9 cellular contexts compared by ENCODE assay signal in the genomic region with DNA sequence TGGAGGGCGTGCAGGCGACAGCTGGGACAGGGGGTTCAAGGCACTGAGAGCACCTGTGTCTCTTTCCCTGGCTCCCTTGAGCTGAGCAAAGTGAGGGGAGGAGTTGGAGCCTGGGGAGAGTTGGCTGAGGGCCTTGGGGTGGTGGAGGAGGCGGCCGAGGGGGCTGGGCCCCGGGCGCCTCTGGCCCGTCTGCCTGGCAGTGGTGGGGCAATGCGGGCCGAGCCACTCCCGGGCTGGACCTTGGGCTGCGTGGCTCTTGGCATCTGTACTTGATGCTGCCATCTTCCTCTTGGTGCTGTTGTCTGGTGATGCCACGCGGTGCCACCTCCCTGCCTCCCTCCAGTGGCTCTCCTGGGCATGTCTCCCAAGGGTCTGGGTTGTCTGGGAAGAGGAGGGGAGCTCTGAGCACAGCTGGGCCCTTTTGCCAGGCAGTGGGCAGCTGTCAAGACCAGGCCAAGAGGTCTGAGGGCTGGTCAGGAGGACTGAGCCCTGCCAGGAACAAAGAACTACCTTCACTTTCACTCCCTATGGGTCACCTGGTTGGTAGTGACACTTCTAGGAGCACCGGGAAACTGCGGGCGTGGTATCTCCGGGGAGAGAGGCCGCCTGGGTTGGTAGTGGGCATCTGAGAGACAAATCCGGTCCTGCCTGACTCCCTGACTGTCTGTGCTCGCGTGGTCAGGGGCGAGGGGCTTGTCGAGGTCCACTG. TPM values are rescaled to one million over a fixed set of nuclear protein-coding genes. Genes with fewer than 3 reads are reported as not detected.
DNase-seq lines count a peak whose midpoint lies in the region; ATAC-seq, FAIRE-seq and TF ChIP-seq lines count a peak whose summit lies in the region.
"Had no signal": no experiment of that assay in that cellular context is flagged by ENCODE, and none has a peak within 500 bp of the region (broad histone marks: within the 10 kb centered on the region; RNA-seq: fewer than 3 reads in every experiment).

No MANE protein-coding gene starts in this region.

- H3K79me2 ChIP-seq in neural cell (replicated peaks; ENCODE audit: insufficient read depth, low read length): no peaks in the 10 kb centered on the region

- peaks cover 61% of the 10 kb centered on the region for H3K27me3 ChIP-seq in CD4-positive, alpha-beta T cell (ENCODE audit: control insufficient read depth, insufficient read depth, low read length)
- H3K27me3 ChIP-seq in neural cell (ENCODE audit: insufficient read depth, low read depth, low read length): peaks cover 9% of the 10 kb centered on the region

- no peak for TF ChIP-seq RAD21 in neural cell (conservative IDR thresholded peaks at IDR 0.05)

- CTCF ChIA-PET in CD4-positive, alpha-beta T cell (lab: Charles Lee): no interaction called here

- no peak overlapping the region for H3K4me2 ChIP-seq in neural cell (ENCODE audit: low read length)

- H3F3A ChIP-seq in neural cell (ENCODE audit: insufficient read depth, low read length, poor library complexity, severe bottlenecking): no peaks in the 10 kb centered on the region

- H4K20me1 ChIP-seq in neural cell (ENCODE audit: insufficient read depth): no peaks in the 10 kb centered on the region

- H2AFZ ChIP-seq in neural cell (ENCODE audit: low read depth, low read length): no peak overlapping the region

- TF ChIP-seq CTCF in CD4-positive, alpha-beta T cell (IDR thresholded peaks at IDR 0.05): no peak
- TF ChIP-seq CTCF in choroid plexus epithelial cell (conservative IDR thresholded peaks at IDR 0.05; ENCODE audit: low read depth, low read length) (peak; percentile 1), neural cell (IDR thresholded peaks at IDR 0.05; ENCODE audit: poor library complexity, severe bottlenecking) (no peak)

- no peak for ATAC-seq in CD4-positive, alpha-beta T cell (ENCODE audit: poor library complexity)
- ATAC-seq in GM21381 (IDR thresholded peaks at IDR 0.05; ENCODE audit: unreplicated experiment) (no peak), left cardiac atrium (no peak)

- no peak for TF ChIP-seq EP300 in neural cell (conservative IDR thresholded peaks at IDR 0.05; ENCODE audit: poor library complexity, severe bottlenecking)

- H3K36me3 Mint-ChIP-seq in CD4-positive, alpha-beta T cell (ENCODE audit: low read depth): no peaks in the 10 kb centered on the region

- intact Hi-C loops in CD4-positive, alpha-beta T cell (cut with DNase I, micrococcal nuclease): loop anchor here in 1 of 2 experiments (2.0 to 5.0 kb wide), 3 partner anchors 181 to 599 kb away; no protein-coding TSS in a partner anchor
- intact Hi-C loops in left cardiac atrium (cut with DNase I): loop anchor here (5.0 to 10.0 kb wide), 4 partner anchors 169 to 602 kb away; no protein-coding TSS in a partner anchor

- no peak overlapping the region for H3K27ac ChIP-seq in CD4-positive, alpha-beta T cell (ENCODE audit: low read depth, low read length)
- no peak overlapping the region for H3K27ac ChIP-seq in neural cell (ENCODE audit: low read length)

- no peak overlapping the region for H3K27ac Mint-ChIP-seq in CD4-positive, alpha-beta T cell

- POLR2A ChIA-PET in CD4-positive, alpha-beta T cell (lab: Charles Lee): no interaction called here

- H3K4me1 Mint-ChIP-seq in CD4-positive, alpha-beta T cell (ENCODE audit: low read depth): no peaks in the 10 kb centered on the region

- no peaks in the 10 kb centered on the region for H3K9me3 Mint-ChIP-seq in CD4-positive, alpha-beta T cell

- no peaks in the 10 kb centered on the region for H3K9me3 ChIP-seq in CD4-positive, alpha-beta T cell (ENCODE audit: control insufficient read depth, low read length)
- H3K9me3 ChIP-seq in neural cell (ENCODE audit: low read length): no peaks in the 10 kb centered on the region

- H3K27me3 Mint-ChIP-seq in CD4-positive, alpha-beta T cell: peaks cover 90% of the 10 kb centered on the region

- H3K4me3 ChIP-seq in choroid plexus epithelial cell (ENCODE audit: low read depth, low read length) (no peak overlapping the region), neural cell (ENCODE audit: low read length) (peak overlapping the region; percentile 68)

- no peaks in the 10 kb centered on the region for H3K9me2 ChIP-seq in neural cell (ENCODE audit: insufficient read depth, low read length)

- peak in 1 of 10 experiments; percentile 31 for DNase-seq in CD4-positive, alpha-beta T cell
- DNase-seq in HTR-8/SVneo (ENCODE audit: insufficient read length, low spot score) (no peak), choroid plexus epithelial cell (ENCODE audit: low read depth) (no peak), NCI-H774 (lab: John Stamatoyannopoulos, UW) (no peak), left cardiac atrium (no peak)
- DNase-seq: MV-4-11 had no signal

- no peak overlapping the region for H3K9ac ChIP-seq in neural cell (ENCODE audit: low read length)

- peak; percentile 4 for FAIRE-seq in HTR-8/SVneo (lab: Jason Lieb, UNC)
- FAIRE-seq: colon had no signal

- peak overlapping the region; percentile 30 for H3K4me3 Mint-ChIP-seq in CD4-positive, alpha-beta T cell

- no peaks in the 10 kb centered on the region for H3K36me3 ChIP-seq in neural cell (ENCODE audit: insufficient read depth, low read length)

TF ChIP-seq in neural cell, 6 proteins besides CTCF, POLR2A, EP300 and RAD21:
- TF ChIP-seq SMC3 (conservative IDR thresholded peaks at IDR 0.05; ENCODE audit: poor library complexity) (no peak), EZH2 (IDR thresholded peaks at IDR 0.05; ENCODE audit: borderline replicate concordance, insufficient read depth, low read length, poor library complexity, severe bottlenecking) (no peak), TAF1 (IDR thresholded peaks at IDR 0.05; ENCODE audit: low read depth) (no peak), MXI1 (conservative IDR thresholded peaks at IDR 0.05; ENCODE audit: poor library complexity, severe bottlenecking) (no peak), REST (IDR thresholded peaks at IDR 0.05; ENCODE audit: borderline replicate concordance) (no peak), POLR2AphosphoS5 (IDR thresholded peaks at IDR 0.05) (no peak)
TF ChIP-seq in neural cell: peak in this region for 0.

RNA-seq across cellular contexts. Expression of gene GRIK4, which starts 1.3 kb away (rescaled TPM):
- total RNA-seq in CD4-positive, alpha-beta T cell: not detected
- 3.4 and 8.2 TPM in 2 replicates for polyA plus RNA-seq in neural cell
- 7.9 and 8.0 TPM in 2 replicates for polyA minus RNA-seq in neural cell
- under 1 TPM; 0.35 to 0.55 TPM for total RNA-seq in left cardiac atrium
